8 cellular contexts compared by ENCODE assay signal in the genomic region with DNA sequence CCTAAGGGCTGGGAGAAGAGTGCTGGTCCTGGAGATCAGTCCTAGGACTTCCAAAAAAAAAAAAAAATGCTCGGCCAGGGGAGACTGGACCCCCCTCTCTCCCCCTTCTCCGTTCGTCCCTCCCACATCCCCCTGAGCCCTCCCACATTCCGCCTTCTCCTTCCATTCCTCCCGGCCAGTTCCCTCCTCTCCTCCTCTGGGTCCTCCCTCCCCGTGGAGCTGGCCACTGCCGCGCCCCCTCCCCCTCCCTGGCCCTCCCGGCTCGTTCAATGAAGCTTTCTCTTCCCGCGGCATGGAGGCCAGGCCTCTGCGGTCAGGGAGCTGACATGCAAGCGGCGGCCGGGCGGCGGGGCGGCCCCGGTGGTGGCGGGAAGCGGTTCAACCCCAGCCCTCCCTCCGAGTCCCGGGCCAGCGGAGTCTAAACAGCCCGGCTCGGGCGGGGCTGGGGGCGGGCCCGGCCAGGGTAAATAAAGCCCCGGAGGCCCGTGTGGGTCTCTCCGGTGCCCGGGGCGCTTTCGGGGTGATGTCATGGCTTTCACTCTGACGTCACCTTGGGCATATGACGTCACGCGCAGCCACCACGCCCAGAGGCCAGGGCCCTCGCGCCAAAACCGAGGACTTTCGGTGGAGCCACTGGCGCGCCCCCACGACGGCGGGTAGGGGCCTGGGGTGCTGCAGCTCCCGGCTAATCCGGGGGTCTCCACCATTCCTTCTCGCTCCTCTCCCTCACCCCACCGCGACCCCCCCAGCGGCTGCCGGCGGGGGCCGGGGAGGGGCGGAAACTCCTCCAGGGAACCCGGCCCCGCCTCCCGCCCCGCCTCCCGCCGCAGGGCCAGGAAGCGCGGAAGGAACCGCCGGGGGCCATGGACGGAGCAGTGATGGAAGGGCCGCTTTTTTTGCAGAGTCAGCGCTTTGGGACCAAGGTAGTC. TPM values are rescaled to one million over a fixed set of nuclear protein-coding genes. Genes with fewer than 3 reads are reported as not detected.
A peak's percentile ranks its signal among the peaks of the same experiment; 100 is the strongest.
DNase-seq lines count a peak whose midpoint lies in the region; ATAC-seq and TF ChIP-seq lines count a peak whose summit lies in the region.

A gene (plus strand): TSS at position 829 of the 929 bp plus-strand sequence. CDS start 35 bp downstream, at position 864.
A gene with protein sequence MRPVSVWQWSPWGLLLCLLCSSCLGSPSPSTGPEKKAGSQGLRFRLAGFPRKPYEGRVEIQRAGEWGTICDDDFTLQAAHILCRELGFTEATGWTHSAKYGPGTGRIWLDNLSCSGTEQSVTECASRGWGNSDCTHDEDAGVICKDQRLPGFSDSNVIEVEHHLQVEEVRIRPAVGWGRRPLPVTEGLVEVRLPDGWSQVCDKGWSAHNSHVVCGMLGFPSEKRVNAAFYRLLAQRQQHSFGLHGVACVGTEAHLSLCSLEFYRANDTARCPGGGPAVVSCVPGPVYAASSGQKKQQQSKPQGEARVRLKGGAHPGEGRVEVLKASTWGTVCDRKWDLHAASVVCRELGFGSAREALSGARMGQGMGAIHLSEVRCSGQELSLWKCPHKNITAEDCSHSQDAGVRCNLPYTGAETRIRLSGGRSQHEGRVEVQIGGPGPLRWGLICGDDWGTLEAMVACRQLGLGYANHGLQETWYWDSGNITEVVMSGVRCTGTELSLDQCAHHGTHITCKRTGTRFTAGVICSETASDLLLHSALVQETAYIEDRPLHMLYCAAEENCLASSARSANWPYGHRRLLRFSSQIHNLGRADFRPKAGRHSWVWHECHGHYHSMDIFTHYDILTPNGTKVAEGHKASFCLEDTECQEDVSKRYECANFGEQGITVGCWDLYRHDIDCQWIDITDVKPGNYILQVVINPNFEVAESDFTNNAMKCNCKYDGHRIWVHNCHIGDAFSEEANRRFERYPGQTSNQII (minus strand): TSS at position 51 of the 929 bp plus-strand sequence. CDS start 1,308 bp downstream, outside the sequence.

- peak within 1 kb of the TSS; percentile 89 to 91 (median 90) for H3K27ac Mint-ChIP-seq in CD4-positive, CD25-positive, alpha-beta regulatory T cell
- H3K27ac Mint-ChIP-seq in activated T-helper 2 cell treated with anti-CD3 and anti-CD28 coated beads, Interferon-gamma antibody, Interleukin-2, Interleukin-4, amounts not matched to agents 10 μg/mL and 5 μg/mL and 100 μg/mL, durations not matched to agents 14 hours and 24 hours and 36 hours, result peak within 1 kb of the TSS; percentile 96
- peak within 1 kb of the TSS; percentile 87 for H3K27ac Mint-ChIP-seq in nephron progenitor cell
- peak within 1 kb of the TSS; percentile 85 for H3K27ac Mint-ChIP-seq in stimulated activated naive CD8-positive, alpha-beta T cell treated with anti-CD3 and anti-CD28 coated beads, Interleukin-15, Interleukin-2, amounts not matched to agents 100 ng/mL and 50 ng/mL, for 24 hours

- H3K4me3 ChIP-seq in CD4-positive, CD25-positive, alpha-beta regulatory T cell (ENCODE audit: low read depth, low read length), result peak within 1 kb of the TSS; percentile 82
- peak within 1 kb of the TSS; percentile 95 for H3K4me3 ChIP-seq in fibroblast of pulmonary artery (replicated peaks; ENCODE audit: low read depth, low read length)

- intact Hi-C loops in activated T-helper 2 cell treated with anti-CD3 and anti-CD28 coated beads, Interferon-gamma antibody, Interleukin-2, Interleukin-4, amounts not matched to agents 10 μg/mL and 5 μg/mL and 100 μg/mL, durations not matched to agents 14 hours and 24 hours and 36 hours (cut with micrococcal nuclease), result loop anchor here (1.0 to 2.0 kb wide), 3 partner anchors 12 to 31 kb away; a partner anchor contains a TSS

- TF ChIP-seq CTCF in fibroblast of pulmonary artery (IDR thresholded peaks at IDR 0.05; ENCODE audit: low read length, missing control alignments) (no peak), nephron progenitor cell (IDR thresholded peaks at IDR 0.05) (no peak)

- H3K27me3 Mint-ChIP-seq in CD4-positive, CD25-positive, alpha-beta regulatory T cell, result peaks cover 36% of the 10 kb centered on the region
- H3K27me3 Mint-ChIP-seq in activated T-helper 2 cell treated with anti-CD3 and anti-CD28 coated beads, Interferon-gamma antibody, Interleukin-2, Interleukin-4, amounts not matched to agents 10 μg/mL and 5 μg/mL and 100 μg/mL, durations not matched to agents 14 hours and 24 hours and 36 hours (ENCODE audit: low read depth), result no peaks in the 10 kb centered on the region
- H3K27me3 Mint-ChIP-seq in nephron progenitor cell (ENCODE audit: low read depth, poor library complexity), result peaks cover 72% of the 10 kb centered on the region
- H3K27me3 Mint-ChIP-seq in stimulated activated naive CD8-positive, alpha-beta T cell treated with anti-CD3 and anti-CD28 coated beads, Interleukin-15, Interleukin-2, amounts not matched to agents 100 ng/mL and 50 ng/mL, for 24 hours, result peaks cover 25% of the 10 kb centered on the region

- H3K4me1 ChIP-seq in CD4-positive, CD25-positive, alpha-beta regulatory T cell (ENCODE audit: control insufficient read depth, insufficient read depth, low read length, poor library complexity, severe bottlenecking), result peaks cover 34% of the 10 kb centered on the region

- peaks cover 11% of the 10 kb centered on the region for H3K27me3 ChIP-seq in CD4-positive, CD25-positive, alpha-beta regulatory T cell (ENCODE audit: control insufficient read depth, insufficient read depth, low read length)

- no peaks in the 10 kb centered on the region for H3K9me3 ChIP-seq in CD4-positive, CD25-positive, alpha-beta regulatory T cell (ENCODE audit: control insufficient read depth in 2 of 2, low read length in 2 of 2)

- H3K27ac ChIP-seq in CD4-positive, CD25-positive, alpha-beta regulatory T cell (ENCODE audit: insufficient read depth, low read length, poor library complexity, severe bottlenecking), result peak within 1 kb of the TSS; percentile 70

- no peaks in the 10 kb centered on the region for H3K36me3 Mint-ChIP-seq in CD4-positive, CD25-positive, alpha-beta regulatory T cell
- H3K36me3 Mint-ChIP-seq in activated T-helper 2 cell treated with anti-CD3 and anti-CD28 coated beads, Interferon-gamma antibody, Interleukin-2, Interleukin-4, amounts not matched to agents 10 μg/mL and 5 μg/mL and 100 μg/mL, durations not matched to agents 14 hours and 24 hours and 36 hours (ENCODE audit: low read depth), result peaks cover 25% of the 10 kb centered on the region
- peaks cover 19% of the 10 kb centered on the region for H3K36me3 Mint-ChIP-seq in nephron progenitor cell (ENCODE audit: low read depth)
- H3K36me3 Mint-ChIP-seq in stimulated activated naive CD8-positive, alpha-beta T cell treated with anti-CD3 and anti-CD28 coated beads, Interleukin-15, Interleukin-2, amounts not matched to agents 100 ng/mL and 50 ng/mL, for 24 hours (ENCODE audit: low read depth), result no peaks in the 10 kb centered on the region

- H3K9me3 Mint-ChIP-seq in CD4-positive, CD25-positive, alpha-beta regulatory T cell, result peaks cover 0 to 3% (median 0%) of the 10 kb centered on the region in 7 donors
- no peaks in the 10 kb centered on the region for H3K9me3 Mint-ChIP-seq in activated T-helper 2 cell treated with anti-CD3 and anti-CD28 coated beads, Interferon-gamma antibody, Interleukin-2, Interleukin-4, amounts not matched to agents 10 μg/mL and 5 μg/mL and 100 μg/mL, durations not matched to agents 14 hours and 24 hours and 36 hours
- no peaks in the 10 kb centered on the region for H3K9me3 Mint-ChIP-seq in nephron progenitor cell
- H3K9me3 Mint-ChIP-seq in stimulated activated naive CD8-positive, alpha-beta T cell treated with anti-CD3 and anti-CD28 coated beads, Interleukin-15, Interleukin-2, amounts not matched to agents 100 ng/mL and 50 ng/mL, for 24 hours, result no peaks in the 10 kb centered on the region

- DNase-seq in CD4-positive, CD25-positive, alpha-beta regulatory T cell, result peak; percentile 80 to 81 (median 80)
- peak; percentile 85 for DNase-seq in RKO (ENCODE audit: low spot score)
- DNase-seq in activated T-helper 2 cell treated with anti-CD3 and anti-CD28 coated beads, Interferon-gamma antibody, Interleukin-2, Interleukin-4, amounts not matched to agents 10 μg/mL and 5 μg/mL and 100 μg/mL, durations not matched to agents 14 hours and 24 hours and 36 hours (ENCODE audit: low spot score), result peak; percentile 81
- DNase-seq in fibroblast of pulmonary artery (ENCODE audit: low read depth), result peak; percentile 91
- DNase-seq in nephron progenitor cell, result peak; percentile 88

- ATAC-seq in CD4-positive, CD25-positive, alpha-beta regulatory T cell (ENCODE audit: low read depth in 2 of 2), result peak; percentile 74 to 76
- peak; percentile 60 for ATAC-seq in GM19372 (IDR thresholded peaks at IDR 0.05; ENCODE audit: low read depth, unreplicated experiment)
- peak; percentile 45 for ATAC-seq in HG03521 (IDR thresholded peaks at IDR 0.05; ENCODE audit: unreplicated experiment)

- H3K4me3 Mint-ChIP-seq in CD4-positive, CD25-positive, alpha-beta regulatory T cell, result peak within 1 kb of the TSS; percentile 95 to 96 (median 96)
- peak within 1 kb of the TSS; percentile 97 for H3K4me3 Mint-ChIP-seq in activated T-helper 2 cell treated with anti-CD3 and anti-CD28 coated beads, Interferon-gamma antibody, Interleukin-2, Interleukin-4, amounts not matched to agents 10 μg/mL and 5 μg/mL and 100 μg/mL, durations not matched to agents 14 hours and 24 hours and 36 hours (ENCODE audit: low read depth)
- H3K4me3 Mint-ChIP-seq in nephron progenitor cell, result peak within 1 kb of the TSS; percentile 92
- peak within 1 kb of the TSS; percentile 94 for H3K4me3 Mint-ChIP-seq in stimulated activated naive CD8-positive, alpha-beta T cell treated with anti-CD3 and anti-CD28 coated beads, Interleukin-15, Interleukin-2, amounts not matched to agents 100 ng/mL and 50 ng/mL, for 24 hours

- H3K4me1 Mint-ChIP-seq in CD4-positive, CD25-positive, alpha-beta regulatory T cell, result peaks cover 0 to 35% (median 9%) of the 10 kb centered on the region in 4 donors
- H3K4me1 Mint-ChIP-seq in activated T-helper 2 cell treated with anti-CD3 and anti-CD28 coated beads, Interferon-gamma antibody, Interleukin-2, Interleukin-4, amounts not matched to agents 10 μg/mL and 5 μg/mL and 100 μg/mL, durations not matched to agents 14 hours and 24 hours and 36 hours (ENCODE audit: low read depth), result peaks cover 32% of the 10 kb centered on the region
- peaks cover 47% of the 10 kb centered on the region for H3K4me1 Mint-ChIP-seq in nephron progenitor cell
- H3K4me1 Mint-ChIP-seq in stimulated activated naive CD8-positive, alpha-beta T cell treated with anti-CD3 and anti-CD28 coated beads, Interleukin-15, Interleukin-2, amounts not matched to agents 100 ng/mL and 50 ng/mL, for 24 hours (ENCODE audit: low read depth), result peaks cover 19% of the 10 kb centered on the region

- peaks cover 6% of the 10 kb centered on the region for H3K36me3 ChIP-seq in CD4-positive, CD25-positive, alpha-beta regulatory T cell (ENCODE audit: control insufficient read depth, insufficient read depth, low read length)

RNA-seq across cellular contexts. Expression of the first gene that starts in this region (rescaled TPM):
- total RNA-seq in CD4-positive, CD25-positive, alpha-beta regulatory T cell, result 19.8 TPM
- polyA plus RNA-seq in CD4-positive, CD25-positive, alpha-beta regulatory T cell, result 10 to 100 TPM; 29.9 to 39.3 (median 33.7) TPM
- 41.0 and 41.4 TPM in 2 replicates for total RNA-seq in activated T-helper 2 cell treated with anti-CD3 and anti-CD28 coated beads, Interferon-gamma antibody, Interleukin-2, Interleukin-4, amounts not matched to agents 10 μg/mL and 5 μg/mL and 100 μg/mL, durations not matched to agents 14 hours and 24 hours and 36 hours

RNA-seq across cellular contexts. Expression of the second gene that starts in this region (rescaled TPM):
- total RNA-seq in CD4-positive, CD25-positive, alpha-beta regulatory T cell, result 1.1 TPM
- under 1 TPM in 1 of 4 donors, not detected in 3; 0.09 TPM for polyA plus RNA-seq in CD4-positive, CD25-positive, alpha-beta regulatory T cell
- 1.7 and 2.1 TPM in 2 replicates for total RNA-seq in activated T-helper 2 cell treated with anti-CD3 and anti-CD28 coated beads, Interferon-gamma antibody, Interleukin-2, Interleukin-4, amounts not matched to agents 10 μg/mL and 5 μg/mL and 100 μg/mL, durations not matched to agents 14 hours and 24 hours and 36 hours

Comparison
In these comparisons a context has a peak if more than half of its experiments do, and no peak if none do; other contexts are left out.
1. Peak in every context shown above with its lines: DNase-seq, ATAC-seq, H3K4me3 ChIP-seq and H3K27ac ChIP-seq.